ENCODE assay signal across 8 cellular contexts in genomic region chr20:33262658-33263065, GRCh38. TPM values are rescaled to one million over a fixed set of nuclear protein-coding genes. Genes with fewer than 3 reads are reported as not detected.
A peak's percentile ranks its signal among the peaks of the same experiment; 100 is the strongest.
DNase-seq lines count a peak whose midpoint lies in the region; ATAC-seq and TF ChIP-seq lines count a peak whose summit lies in the region.

No MANE protein-coding gene starts in this region.

- H3K27me3 ChIP-seq in naive thymus-derived CD4-positive, alpha-beta T cell (ENCODE audit: control insufficient read depth in 2 of 2, insufficient read depth in 2 of 2, low read length in 2 of 2) = no peaks in the 10 kb centered on the region
- no peaks in the 10 kb centered on the region for H3K27me3 ChIP-seq in uterus

- POLR2A ChIA-PET in naive thymus-derived CD4-positive, alpha-beta T cell (lab: Charles Lee) = no interaction called here

- CTCF ChIA-PET in naive thymus-derived CD4-positive, alpha-beta T cell (lab: Charles Lee) = interaction anchor here (0.7 kb wide), 1 partner anchor 11 kb away, joined by 3 read pairs; no protein-coding TSS in a partner anchor

- no peak overlapping the region for H3K27ac ChIP-seq in naive thymus-derived CD4-positive, alpha-beta T cell (ENCODE audit: low read depth, low read length)
- no peak overlapping the region for H3K27ac ChIP-seq in uterus

- peaks cover 0 to 4% (median 0%) of the 10 kb centered on the region in 3 experiments for H3K9me3 ChIP-seq in naive thymus-derived CD4-positive, alpha-beta T cell (ENCODE audit: control insufficient read depth in 2 of 3, low read length in 3 of 3)
- no peaks in the 10 kb centered on the region for H3K9me3 ChIP-seq in uterus

- intact Hi-C loops in naive thymus-derived CD4-positive, alpha-beta T cell (cut with micrococcal nuclease) = no loop called here
- intact Hi-C loops in uterus (cut with DNase I; ENCODE audit: low total_unique reads) = no loop called here

- peaks cover 0 to 11% (median 0%) of the 10 kb centered on the region in 11 donors for H3K9me3 Mint-ChIP-seq in naive thymus-derived CD4-positive, alpha-beta T cell

- H3K36me3 Mint-ChIP-seq in naive thymus-derived CD4-positive, alpha-beta T cell = peaks cover 0 to 3% (median 0%) of the 10 kb centered on the region in 5 donors

- H3K36me3 ChIP-seq in naive thymus-derived CD4-positive, alpha-beta T cell (ENCODE audit: control insufficient read depth in 2 of 3, insufficient read depth in 3 of 3, low read length in 3 of 3) = no peaks in the 10 kb centered on the region
- no peaks in the 10 kb centered on the region for H3K36me3 ChIP-seq in uterus

- no peak for TF ChIP-seq POLR2A in uterus (IDR thresholded peaks at IDR 0.05)

- H3K4me3 Mint-ChIP-seq in naive thymus-derived CD4-positive, alpha-beta T cell = no peak overlapping the region

- H3K4me3 ChIP-seq in naive thymus-derived CD4-positive, alpha-beta T cell (ENCODE audit: low read length) = no peak overlapping the region
- H3K4me3 ChIP-seq in uterus = no peak overlapping the region

- peaks cover 9 to 33% (median 22%) of the 10 kb centered on the region in 5 donors for H3K27me3 Mint-ChIP-seq in naive thymus-derived CD4-positive, alpha-beta T cell

- TF ChIP-seq CTCF in uterus (IDR thresholded peaks at IDR 0.05) = no peak

- no peaks in the 10 kb centered on the region for H3K4me1 ChIP-seq in naive thymus-derived CD4-positive, alpha-beta T cell (ENCODE audit: control insufficient read depth in 2 of 2, insufficient read depth in 2 of 2, low read length in 2 of 2)
- H3K4me1 ChIP-seq in uterus = no peaks in the 10 kb centered on the region

- no peak overlapping the region for H3K27ac Mint-ChIP-seq in naive thymus-derived CD4-positive, alpha-beta T cell

- DNase-seq in DMS53 (lab: John Stamatoyannopoulos, UW) = peak; percentile 81
- peak; percentile 74 for DNase-seq in HuH-7 (ENCODE audit: low spot score)
- DNase-seq in OCI-M1 (lab: John Stamatoyannopoulos, UW) = peak; percentile 55
- DNase-seq in ecto neural progenitor cell (ENCODE audit: low spot score) = peak; percentile 68
- no peak for DNase-seq in naive thymus-derived CD4-positive, alpha-beta T cell
- no peak for DNase-seq in uterus
- DNase-seq in activated CD4-positive, alpha-beta T cell treated with anti-CD3 and anti-CD28 coated beads for 1 hour = no peak

- H3K4me1 Mint-ChIP-seq in naive thymus-derived CD4-positive, alpha-beta T cell = peaks cover 0 to 8% (median 0%) of the 10 kb centered on the region in 7 donors

- peak; percentile 63 for ATAC-seq in naive thymus-derived CD4-positive, alpha-beta T cell
- no peak for ATAC-seq in HG02623 (IDR thresholded peaks at IDR 0.05; ENCODE audit: unreplicated experiment)

RNA-seq across cellular contexts. Expression of gene BPIFB1, which starts 20.4 kb away (rescaled TPM):
- not detected for total RNA-seq in naive thymus-derived CD4-positive, alpha-beta T cell
- polyA plus RNA-seq in naive thymus-derived CD4-positive, alpha-beta T cell = not detected
- total RNA-seq in uterus = under 1 TPM in 1 of 4 donors, not detected in 3; 0.21 TPM

RNA-seq across cellular contexts. Expression of gene BPIFA1, which starts 26.9 kb away (rescaled TPM):
- total RNA-seq in naive thymus-derived CD4-positive, alpha-beta T cell = not detected
- not detected for polyA plus RNA-seq in naive thymus-derived CD4-positive, alpha-beta T cell
- not detected for total RNA-seq in uterus

RNA-seq across cellular contexts. Expression of gene BPIFA3, which starts 45.5 kb away (rescaled TPM):
- not detected for total RNA-seq in naive thymus-derived CD4-positive, alpha-beta T cell
- not detected for polyA plus RNA-seq in naive thymus-derived CD4-positive, alpha-beta T cell
- total RNA-seq in uterus = not detected

Comparison
In these comparisons a context has a peak if more than half of its experiments do, and no peak if none do; other contexts are left out.
1. DNase-seq: peak in DMS53 (single experiment), HuH-7 (single experiment), OCI-M1 (single experiment) and ecto neural progenitor cell (single experiment); none in naive thymus-derived CD4-positive, alpha-beta T cell (0 of 9), uterus (0 of 2) and activated CD4-positive, alpha-beta T cell treated with anti-CD3 and anti-CD28 coated beads for 1 hour (single experiment).